22 cellular contexts compared by ENCODE assay signal in genomic region chr1:37663426-37664000, GRCh38. TPM values are rescaled to one million over a fixed set of nuclear protein-coding genes. Genes with fewer than 3 reads are reported as not detected.
"Had no signal": no experiment of that assay in that cellular context is flagged by ENCODE, and none has a peak within 500 bp of the region (broad histone marks: within the 10 kb centered on the region; RNA-seq: fewer than 3 reads in every experiment).

No MANE protein-coding gene starts in this region.

- ATAC-seq: activated CD4-positive, alpha-beta T cell treated with anti-CD3 and anti-CD28 coated beads for 36 hours; activated T-cell treated with anti-CD3 and anti-CD28 coated beads, Interleukin-2, amount 50 U/mL, for 4 hours; foreskin keratinocyte; left cardiac atrium; lower lobe of right lung; stimulated activated naive B cell treated with anti-CD40 and anti-IgM and Interleukin-4, amounts not matched to agents 10 μg/mL and 1 μg/mL and 100 μg/mL, for 72 hours; T-helper 17 cell had no signal

- H3K9me3 Mint-ChIP-seq: activated CD4-positive, alpha-beta memory T cell treated with anti-CD3 and anti-CD28 coated beads for 36 hours; activated naive CD4-positive, alpha-beta T cell treated with anti-CD3 and anti-CD28 coated beads, Interleukin-2, amount 50 U/mL, for 24 hours; activated T-cell treated with anti-CD3 and anti-CD28 coated beads, Interleukin-2, amount 50 U/mL, for 4 hours; stimulated activated naive B cell treated with anti-CD40 and anti-IgM and Interleukin-4, amounts not matched to agents 10 μg/mL and 1 μg/mL and 100 μg/mL, for 72 hours had no signal

- H3K4me1 ChIP-seq: adrenal gland, colonic mucosa, foreskin keratinocyte, lower lobe of right lung, right atrium auricular region, thyroid gland had no signal

- H3K36me3 Mint-ChIP-seq: activated CD4-positive, alpha-beta memory T cell treated with anti-CD3 and anti-CD28 coated beads for 36 hours; activated naive CD4-positive, alpha-beta T cell treated with anti-CD3 and anti-CD28 coated beads, Interleukin-2, amount 50 U/mL, for 24 hours; immature natural killer cell; naive B cell; stimulated activated naive B cell treated with anti-CD40 and anti-IgM and Interleukin-4, amounts not matched to agents 10 μg/mL and 1 μg/mL and 100 μg/mL, for 72 hours had no signal

- H3K4me3 ChIP-seq: adrenal gland, colonic mucosa, lower lobe of right lung, right atrium auricular region, skin epidermis, thyroid gland had no signal

- H3K4me1 Mint-ChIP-seq: activated CD4-positive, alpha-beta T cell treated with anti-CD3 and anti-CD28 coated beads for 36 hours; activated naive CD4-positive, alpha-beta T cell treated with anti-CD3 and anti-CD28 coated beads, Interleukin-2, amount 50 U/mL, for 24 hours; immature natural killer cell; naive B cell had no signal

- DNase-seq: activated CD4-positive, alpha-beta memory T cell treated with anti-CD3 and anti-CD28 coated beads for 36 hours; activated CD4-positive, alpha-beta T cell treated with anti-CD3 and anti-CD28 coated beads for 36 hours; activated effector memory CD4-positive, alpha-beta T cell treated with Interleukin-2 at 50 U/mL for 16 hours; activated T-cell treated with anti-CD3 and anti-CD28 coated beads, Interleukin-2, amount 50 U/mL, for 4 hours; adrenal gland; colonic mucosa; foreskin keratinocyte; immature natural killer cell; left cardiac atrium; lower lobe of right lung; naive B cell; nucleus accumbens; stimulated activated CD4-positive, alpha-beta T cell treated with anti-CD3 and anti-CD28 coated beads, Interleukin-15, amount 100 ng/mL, for 24 hours; stimulated activated CD4-positive, alpha-beta T cell treated with anti-CD3 and anti-CD28 coated beads, Interleukin-4, amount 100 ng/mL, for 1 hour; stimulated activated naive B cell treated with anti-CD40 and anti-IgM and Interleukin-4, amounts not matched to agents 10 μg/mL and 1 μg/mL and 100 μg/mL, for 72 hours; T-helper 17 cell; thyroid gland; WERI-Rb-1 had no signal

- H3K27me3 Mint-ChIP-seq: activated CD4-positive, alpha-beta T cell treated with anti-CD3 and anti-CD28 coated beads for 36 hours had no signal

- H3K27me3 ChIP-seq: colonic mucosa, right atrium auricular region, thyroid gland had no signal

- H3K36me3 ChIP-seq: adrenal gland, colonic mucosa, lower lobe of right lung, right atrium auricular region, thyroid gland, WERI-Rb-1 had no signal

- H3K27ac Mint-ChIP-seq: activated CD4-positive, alpha-beta memory T cell treated with anti-CD3 and anti-CD28 coated beads for 36 hours; activated CD4-positive, alpha-beta T cell treated with anti-CD3 and anti-CD28 coated beads for 36 hours; activated naive CD4-positive, alpha-beta T cell treated with anti-CD3 and anti-CD28 coated beads, Interleukin-2, amount 50 U/mL, for 24 hours; immature natural killer cell; stimulated activated naive B cell treated with anti-CD40 and anti-IgM and Interleukin-4, amounts not matched to agents 10 μg/mL and 1 μg/mL and 100 μg/mL, for 72 hours; T-helper 17 cell had no signal

- H3K27ac ChIP-seq: adrenal gland, colonic mucosa, foreskin keratinocyte, lower lobe of right lung, right atrium auricular region, skin epidermis, thyroid gland, WERI-Rb-1 had no signal

- H3K4me3 Mint-ChIP-seq: activated CD4-positive, alpha-beta memory T cell treated with anti-CD3 and anti-CD28 coated beads for 36 hours; activated CD4-positive, alpha-beta T cell treated with anti-CD3 and anti-CD28 coated beads for 36 hours; activated naive CD4-positive, alpha-beta T cell treated with anti-CD3 and anti-CD28 coated beads, Interleukin-2, amount 50 U/mL, for 24 hours; activated T-cell treated with anti-CD3 and anti-CD28 coated beads, Interleukin-2, amount 50 U/mL, for 4 hours; immature natural killer cell; naive B cell; stimulated activated naive B cell treated with anti-CD40 and anti-IgM and Interleukin-4, amounts not matched to agents 10 μg/mL and 1 μg/mL and 100 μg/mL, for 72 hours; T-helper 17 cell had no signal

- H3K9me3 ChIP-seq: adrenal gland, colonic mucosa, lower lobe of right lung, right atrium auricular region, thyroid gland had no signal

RNA-seq across cellular contexts. Expression of gene RSPO1, which starts 28.8 kb away (rescaled TPM):
- total RNA-seq: activated CD4-positive, alpha-beta memory T cell treated with anti-CD3 and anti-CD28 coated beads for 36 hours; activated CD4-positive, alpha-beta T cell treated with anti-CD3 and anti-CD28 coated beads for 36 hours; activated T-cell treated with anti-CD3 and anti-CD28 coated beads, Interleukin-2, amount 50 U/mL, for 4 hours; cardiac septum; foreskin keratinocyte; T-helper 17 cell had no signal
- polyA plus RNA-seq: foreskin keratinocyte, immature natural killer cell had no signal
